Comparison of ENCODE assay signal across 28 cellular contexts in genomic region chr13:58992478-58993042, GRCh38.
A peak's percentile ranks its signal among the peaks of the same experiment; 100 is the strongest.
DNase-seq lines count a peak whose midpoint lies in the region; ATAC-seq, FAIRE-seq and TF ChIP-seq lines count a peak whose summit lies in the region.
"Had no signal": no experiment of that assay in that cellular context is flagged by ENCODE, and none has a peak within 500 bp of the region (broad histone marks: within the 10 kb centered on the region; RNA-seq: fewer than 3 reads in every experiment).

No MANE protein-coding gene starts in this region.

- H3K9me3 ChIP-seq in GM12878 (replicated peaks; ENCODE audit: control insufficient read depth, insufficient read depth, low read length) = no peaks in the 10 kb centered on the region; the same call in 2 of the 3 replicates
- H3K9me3 ChIP-seq in smooth muscle cell (replicated peaks; ENCODE audit: low read depth) = no peaks in the 10 kb centered on the region
- H3K9me3 ChIP-seq: left ventricle myocardium inferior, spleen, thoracic aorta, uterus had no signal

- H3K27ac ChIP-seq in GM12878 (ENCODE audit: control insufficient read depth, insufficient read depth) (no peak overlapping the region), smooth muscle cell (ENCODE audit: low read depth) (peak overlapping the region; percentile 54), coronary artery (no peak overlapping the region)
- H3K27ac ChIP-seq: brain microvascular endothelial cell, left ventricle myocardium inferior, spleen, thoracic aorta, uterus, VCaP had no signal

- TF ChIP-seq POLR2A in GM12878 (IDR thresholded peaks at IDR 0.05; ENCODE audit: low read depth, low read length) = no peak

- in situ Hi-C loops in GM12878 (cut with MboI) (no loop called here), G401 (cut with HindIII; ENCODE audit: low sequenced_read_pairs) (no loop called here)

- FAIRE-seq in GM12878 (lab: Jason Lieb, UNC) = no peak
- FAIRE-seq: endothelial cell of umbilical vein, H1 had no signal

- H3K27me3 ChIP-seq in GM12878 (replicated peaks in 1 of 2; ENCODE audit: control insufficient read depth in 2 of 2, insufficient read depth in 2 of 2, low read length in 1 of 2) = no peaks in the 10 kb centered on the region
- H3K27me3 ChIP-seq in smooth muscle cell (ENCODE audit: low read depth) = no peaks in the 10 kb centered on the region
- H3K27me3 ChIP-seq: brain microvascular endothelial cell, spleen, uterus had no signal

- CTCF ChIA-PET in GM12878 (lab: Yijun Ruan, JAX) = no interaction called here

- DNase-seq in GM12878 (ENCODE audit: low read depth, low spot score) (peak; percentile 4), smooth muscle cell (lab: John Stamatoyannopoulos, UW; ENCODE audit: unreplicated experiment) (no peak), coronary artery (ENCODE audit: low spot score) (no peak), G401 (ENCODE audit: low spot score) (no peak)
- no peak for DNase-seq in activated effector memory CD4-positive, alpha-beta T cell treated with Interleukin-2 at 50 U/mL for 16 hours
- DNase-seq: activated CD4-positive, alpha-beta T cell treated with anti-CD3 and anti-CD28 coated beads for 48 hours; amygdala; brain microvascular endothelial cell; CD8-positive, alpha-beta memory T cell; cerebellar nuclear complex; DMS 273 treated with DMSO at 0.1 percent for 48 hours; immature natural killer cell; left ventricle myocardium inferior; NCI-H1092; NCI-H1694 treated with DMSO at 0.1 percent for 48 hours; NCI-H2171; right cardiac atrium; spleen; stimulated activated CD4-positive, alpha-beta T cell treated with anti-CD3 and anti-CD28 coated beads, Interleukin-2, amount 100 ng/mL, for 24 hours; SW 1271; uterus had no signal

- BruUV-seq in GM12878 (replicated peaks; lab: Mats Ljungman, UMichigan) = no TSS peak

- H3K4me3 ChIP-seq in GM12878 (no peak overlapping the region), smooth muscle cell (no peak overlapping the region), coronary artery (no peak overlapping the region)
- H3K4me3 ChIP-seq: left ventricle myocardium inferior, spleen, thoracic aorta, uterus had no signal

- H2AFZ ChIP-seq in GM12878 (ENCODE audit: control insufficient read depth, low read depth, low read length) (peak overlapping the region; percentile 7; the same call in 1 of the 2 replicates), smooth muscle cell (ENCODE audit: low read depth) (peak overlapping the region; percentile 0)

- H3K9ac ChIP-seq in GM12878 (ENCODE audit: control insufficient read depth, insufficient read depth, low read length) (no peak overlapping the region), smooth muscle cell (ENCODE audit: low read depth) (no peak overlapping the region)

- RAD21 ChIA-PET in GM12878 (lab: Charles Lee; ENCODE audit: unreplicated experiment) = interaction anchor here (1.2 to 1.5 kb wide), 2 partner anchors 8 to 37 kb away, joined by 3 to 4 read pairs; no protein-coding TSS in a partner anchor

- peak overlapping the region; percentile 18; the same call in 1 of the 2 replicates for H3K4me2 ChIP-seq in GM12878 (ENCODE audit: control insufficient read depth, insufficient read depth)
- peak overlapping the region; percentile 13 for H3K4me2 ChIP-seq in smooth muscle cell

- SMC1A ChIA-PET in GM12878 (lab: Charles Lee; ENCODE audit: uncharacterized antibody, unreplicated experiment) = interaction anchor here (1.0 to 2.0 kb wide), 4 partner anchors 9 to 37 kb away, joined by 3 to 6 read pairs (median 3); no protein-coding TSS in a partner anchor

- intact Hi-C loops in GM12878 (cut with micrococcal nuclease; ENCODE audit: unreplicated experiment) = no loop called here

- no peak for TF ChIP-seq EP300 in GM12878 (IDR thresholded peaks at IDR 0.05; ENCODE audit: borderline replicate concordance in 1 of 2, control insufficient read depth in 1 of 2, low read depth in 2 of 2, low read length in 2 of 2)

- TF ChIP-seq CTCF in GM12878 (IDR thresholded peaks at IDR 0.05 in 2 of 3, conservative IDR thresholded peaks at IDR 0.05 in 1 of 3; ENCODE audit: control insufficient read depth in 2 of 3, extremely low read depth in 1 of 3, insufficient read depth in 1 of 3, low read depth in 3 of 3, low read length in 3 of 3) (no peak), smooth muscle cell (IDR thresholded peaks at IDR 0.05; ENCODE audit: borderline replicate concordance, insufficient read depth, poor library complexity, severe bottlenecking) (no peak), coronary artery (IDR thresholded peaks at IDR 0.05) (no peak)

- POLR2A ChIA-PET in GM12878 (lab: Charles Lee) = no interaction called here

- H3K4me1 ChIP-seq in GM12878 (ENCODE audit: control insufficient read depth, insufficient read depth, low read length) = no peaks in the 10 kb centered on the region
- peaks cover 15% of the 10 kb centered on the region for H3K4me1 ChIP-seq in smooth muscle cell (ENCODE audit: low read depth)
- H3K4me1 ChIP-seq: left ventricle myocardium inferior, spleen, uterus had no signal

- no peak for TF ChIP-seq RAD21 in GM12878 (IDR thresholded peaks at IDR 0.05; ENCODE audit: insufficient read depth, low read depth, low read length)

- ATAC-seq in GM19023 (IDR thresholded peaks at IDR 0.05; ENCODE audit: unreplicated experiment) = peak; percentile 47
- peak; percentile 78 for ATAC-seq in HG03432 (IDR thresholded peaks at IDR 0.05; ENCODE audit: unreplicated experiment)
- peak; percentile 79 for ATAC-seq in GM12878
- ATAC-seq: activated naive CD4-positive, alpha-beta T cell treated with anti-CD3 and anti-CD28 coated beads, Interleukin-2, amount 50 U/mL, for 72 hours; right cardiac atrium had no signal

- no peaks in the 10 kb centered on the region for H3K79me2 ChIP-seq in GM12878 (ENCODE audit: control insufficient read depth, insufficient read depth, low read length)
- no peaks in the 10 kb centered on the region for H3K79me2 ChIP-seq in smooth muscle cell (ENCODE audit: low read depth)

- WGBS in GM12878 (ENCODE audit: insufficient coverage, insufficient replicate concordance, low lambda C conversion rate, missing lambda C conversion rate) = 23% methylated on average over 5 of the region's 5 CpGs
- WGBS in smooth muscle cell (ENCODE audit: low lambda C conversion rate) = 94% methylated on average over 5 of the region's 5 CpGs

- H3K36me3 ChIP-seq in GM12878 (ENCODE audit: control insufficient read depth in 2 of 2, insufficient read depth in 2 of 2, low read length in 1 of 2) (no peaks in the 10 kb centered on the region), smooth muscle cell (ENCODE audit: low read depth) (no peaks in the 10 kb centered on the region)
- H3K36me3 ChIP-seq: brain microvascular endothelial cell, left ventricle myocardium inferior, spleen, thoracic aorta, uterus had no signal

- H4K20me1 ChIP-seq in GM12878 (ENCODE audit: control insufficient read depth, insufficient read depth) (no peaks in the 10 kb centered on the region), smooth muscle cell (ENCODE audit: low read depth) (no peaks in the 10 kb centered on the region)

- H3F3A ChIP-seq in smooth muscle cell (ENCODE audit: low read depth) = no peaks in the 10 kb centered on the region

TF ChIP-seq in GM12878, 131 proteins besides CTCF, POLR2A, EP300 and RAD21:
- TF ChIP-seq NFYA (IDR thresholded peaks at IDR 0.05; ENCODE audit: borderline replicate concordance, low read depth, low read length) (no peak), RUNX3 (IDR thresholded peaks at IDR 0.05; ENCODE audit: low read length) (peak; percentile 37; the same call in 1 of the 2 replicates), CEBPB (IDR thresholded peaks at IDR 0.05; ENCODE audit: borderline replicate concordance in 1 of 2, low read depth in 2 of 2, low read length in 2 of 2) (no peak), IKZF1 (conservative IDR thresholded peaks at IDR 0.05) (0 out of 2 replicates have a peak, but pooled peaks have one; percentile 27)
